In genomic region chr11:102408339-102408738, GRCh38 we compare ENCODE assay signal across 19 cellular contexts.
"Had no signal": no experiment of that assay in that cellular context is flagged by ENCODE, and none has a peak within 500 bp of the region (broad histone marks: within the 10 kb centered on the region; RNA-seq: fewer than 3 reads in every experiment).

No MANE protein-coding gene starts in this region.

- H3K4me3 Mint-ChIP-seq: activated CD4-positive, alpha-beta memory T cell treated with anti-CD3 and anti-CD28 coated beads for 36 hours; activated CD4-positive, alpha-beta T cell treated with anti-CD3 and anti-CD28 coated beads for 36 hours; activated naive CD8-positive, alpha-beta T cell treated with anti-CD3 and anti-CD28 coated beads, Interleukin-2, amount 10 ng/mL, durations not matched to agents 7 days and 5 days; activated T-cell treated with anti-CD3 and anti-CD28 coated beads, Interleukin-2, amount 50 U/mL, for 4 hours; brain; stimulated activated naive CD8-positive, alpha-beta T cell treated with anti-CD3 and anti-CD28 coated beads, Interleukin-15, amount 100 ng/mL, for 72 hours had no signal

- H3K27me3 Mint-ChIP-seq: activated CD4-positive, alpha-beta memory T cell treated with anti-CD3 and anti-CD28 coated beads for 36 hours; activated CD4-positive, alpha-beta T cell treated with anti-CD3 and anti-CD28 coated beads for 36 hours; activated naive CD8-positive, alpha-beta T cell treated with anti-CD3 and anti-CD28 coated beads, Interleukin-2, amount 10 ng/mL, durations not matched to agents 7 days and 5 days; brain; stimulated activated naive CD8-positive, alpha-beta T cell treated with anti-CD3 and anti-CD28 coated beads, Interleukin-15, amount 100 ng/mL, for 72 hours had no signal

- H3K9me3 Mint-ChIP-seq: activated CD4-positive, alpha-beta memory T cell treated with anti-CD3 and anti-CD28 coated beads for 36 hours; activated naive CD8-positive, alpha-beta T cell treated with anti-CD3 and anti-CD28 coated beads, Interleukin-2, amount 10 ng/mL, durations not matched to agents 7 days and 5 days; activated T-cell treated with anti-CD3 and anti-CD28 coated beads, Interleukin-2, amount 50 U/mL, for 4 hours; stimulated activated naive CD8-positive, alpha-beta T cell treated with anti-CD3 and anti-CD28 coated beads, Interleukin-15, amount 100 ng/mL, for 72 hours had no signal

- H3K27me3 ChIP-seq: foreskin keratinocyte, left lung, pancreas, suprapubic skin, transverse colon, uterus had no signal

- H3K9me3 ChIP-seq: left lung, pancreas, suprapubic skin, transverse colon, uterus had no signal

- H3K4me3 ChIP-seq: left lung, pancreas, smooth muscle cell, suprapubic skin, transverse colon, uterus had no signal

- H3K27ac Mint-ChIP-seq: activated CD4-positive, alpha-beta memory T cell treated with anti-CD3 and anti-CD28 coated beads for 36 hours; activated CD4-positive, alpha-beta T cell treated with anti-CD3 and anti-CD28 coated beads for 36 hours; activated naive CD8-positive, alpha-beta T cell treated with anti-CD3 and anti-CD28 coated beads, Interleukin-2, amount 10 ng/mL, durations not matched to agents 7 days and 5 days had no signal

- FAIRE-seq: colon had no signal

- H3K4me1 ChIP-seq: pancreas, uterus had no signal

- H3K27ac ChIP-seq: foreskin keratinocyte, left lung, pancreas, suprapubic skin, transverse colon, uterus had no signal

- ATAC-seq: activated CD4-positive, alpha-beta T cell treated with anti-CD3 and anti-CD28 coated beads for 36 hours; activated T-cell treated with anti-CD3 and anti-CD28 coated beads, Interleukin-2, amount 50 U/mL, for 4 hours; left lung; pancreas; sciatic nerve; stimulated activated naive CD8-positive, alpha-beta T cell treated with anti-CD3 and anti-CD28 coated beads, Interleukin-15, amount 100 ng/mL, for 72 hours had no signal

- H3K36me3 ChIP-seq: suprapubic skin, transverse colon, uterus had no signal

- DNase-seq: activated CD4-positive, alpha-beta memory T cell treated with anti-CD3 and anti-CD28 coated beads for 36 hours; activated CD4-positive, alpha-beta T cell treated with anti-CD3 and anti-CD28 coated beads for 36 hours; activated effector memory CD4-positive, alpha-beta T cell treated with Interleukin-2 at 50 U/mL for 16 hours; activated naive CD8-positive, alpha-beta T cell treated with anti-CD3 and anti-CD28 coated beads, Interleukin-2, amount 10 ng/mL, durations not matched to agents 7 days and 5 days; activated T-cell treated with anti-CD3 and anti-CD28 coated beads, Interleukin-2, amount 50 U/mL, for 4 hours; central memory CD4-positive, alpha-beta T cell; foreskin keratinocyte; left lung; mammary epithelial cell; pancreas; stimulated activated CD4-positive, alpha-beta T cell treated with anti-CD3 and anti-CD28 coated beads, Interleukin-4, amount 100 ng/mL, for 1 hour; stimulated activated naive CD8-positive, alpha-beta T cell treated with anti-CD3 and anti-CD28 coated beads, Interleukin-15, amount 100 ng/mL, for 72 hours; transverse colon; uterus had no signal
